ENCODE assay signal across 9 cellular contexts in the genomic region with DNA sequence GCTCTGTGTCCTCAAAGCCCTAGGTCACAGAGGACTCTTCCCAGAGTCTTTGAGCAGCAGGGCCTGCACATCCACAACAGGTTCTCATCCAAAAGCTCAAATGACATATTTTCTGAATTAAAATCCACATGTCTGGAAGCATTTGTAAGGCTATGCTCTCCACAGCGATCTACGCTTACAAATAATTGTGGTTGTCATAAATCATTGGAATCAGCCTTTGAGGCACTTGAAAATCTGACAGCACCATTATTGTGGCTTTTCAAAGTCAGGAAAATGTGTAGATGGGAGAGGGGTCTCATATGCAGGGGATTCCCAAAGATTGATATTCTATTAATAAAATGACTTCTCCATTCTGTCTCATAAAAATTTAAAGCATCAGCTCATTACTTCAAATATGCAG. TPM values are rescaled to one million over a fixed set of nuclear protein-coding genes. Genes with fewer than 3 reads are reported as not detected.
"Had no signal": no experiment of that assay in that cellular context is flagged by ENCODE, and none has a peak within 500 bp of the region (broad histone marks: within the 10 kb centered on the region; RNA-seq: fewer than 3 reads in every experiment).

No MANE protein-coding gene starts in this region.

- H3K4me3 ChIP-seq: GM23338 had no signal

- DNase-seq: H9, HFFc6, KBM-7 had no signal

- H3K27ac ChIP-seq: HL-60 had no signal

- H3K4me2 ChIP-seq: GM23338 had no signal

- H3K27ac Mint-ChIP-seq: GM23338, H9, HFFc6, IgD-negative memory B cell had no signal

- H2AFZ ChIP-seq: GM23338 had no signal

- ATAC-seq: GM23338, HCT116, HepG2 had no signal

- H3K9me3 Mint-ChIP-seq: GM23338, H9, IgD-negative memory B cell had no signal

- H3K4me3 Mint-ChIP-seq: GM23338, H9, HFFc6, IgD-negative memory B cell had no signal

- H3K4me1 Mint-ChIP-seq: GM23338 had no signal

RNA-seq across cellular contexts. Expression of gene GPR26, which starts 16.3 kb away (rescaled TPM):
- total RNA-seq: HepG2, HFFc6, HT1080 had no signal
